8 cellular contexts compared by ENCODE assay signal in genomic region chrX:77785400-77785745, GRCh38. TPM values are rescaled to one million over a fixed set of nuclear protein-coding genes. Genes with fewer than 3 reads are reported as not detected.
DNase-seq lines count a peak whose midpoint lies in the region; ATAC-seq, FAIRE-seq and TF ChIP-seq lines count a peak whose summit lies in the region.

No MANE protein-coding gene starts in this region.

- in situ Hi-C loops in IMR-90 (cut with MboI; ENCODE audit: low sequenced_read_pairs), result no loop called here

- H3K4me3 ChIP-seq in IMR-90 (ENCODE audit: insufficient read depth, low read depth, low read length), result peak overlapping the region; percentile 71
- peak overlapping the region in 11 of 12 donors; percentile 52 to 94 (median 68) for H3K4me3 ChIP-seq in heart left ventricle
- H3K4me3 ChIP-seq in rectal smooth muscle tissue (ENCODE audit: low read length), result peak overlapping the region; percentile 72

- H3K4ac ChIP-seq in IMR-90 (ENCODE audit: low read depth, low read length), result no peak overlapping the region; the same call in 1 of the 2 replicates

- peak overlapping the region; percentile 95 for H3K27ac ChIP-seq in IMR-90 (ENCODE audit: insufficient read depth, low read length)
- H3K27ac ChIP-seq in heart left ventricle, result peak overlapping the region in 11 of 12 donors; percentile 78 to 95 (median 90)
- H3K27ac ChIP-seq in rectal smooth muscle tissue (ENCODE audit: low read depth, low read length), result peak overlapping the region; percentile 82

- BruUV-seq in IMR-90 (replicated peaks; lab: Mats Ljungman, UMichigan), result no TSS peak

- peaks cover 33% of the 10 kb centered on the region for H3K4me1 Mint-ChIP-seq in activated T-helper 1 cell treated with anti-CD3 and anti-CD28 coated beads, Interleukin-12 subunit alpha, Interleukin-12 subunit beta, Interleukin-2, Interleukin-4 antibody, amounts not matched to agents 30 ng/mL and 10 ng/mL and 1 ng/mL, durations not matched to agents 14 hours and 24 hours and 36 hours (ENCODE audit: low read depth)

- H3K9me3 ChIP-seq in IMR-90 (ENCODE audit: control insufficient read depth, insufficient read depth, low read length) (no peaks in the 10 kb centered on the region), heart left ventricle (no peaks in the 10 kb centered on the region)

- H2AK5ac ChIP-seq in IMR-90 (ENCODE audit: low read depth, low read length), result no peak overlapping the region

- H4K5ac ChIP-seq in IMR-90 (ENCODE audit: low read depth, low read length), result no peak overlapping the region

- H3K36me3 Mint-ChIP-seq in activated T-helper 1 cell treated with anti-CD3 and anti-CD28 coated beads, Interleukin-12 subunit alpha, Interleukin-12 subunit beta, Interleukin-2, Interleukin-4 antibody, amounts not matched to agents 30 ng/mL and 10 ng/mL and 1 ng/mL, durations not matched to agents 14 hours and 24 hours and 36 hours (ENCODE audit: low read depth), result peaks cover 3% of the 10 kb centered on the region

- H2BK120ac ChIP-seq in IMR-90 (ENCODE audit: low read depth, low read length), result no peak overlapping the region

- H3K36me3 ChIP-seq in IMR-90 (ENCODE audit: control insufficient read depth, insufficient read depth, low read length) (no peaks in the 10 kb centered on the region), heart left ventricle (no peaks in the 10 kb centered on the region), rectal smooth muscle tissue (ENCODE audit: control insufficient read depth, insufficient read depth, low read length) (no peaks in the 10 kb centered on the region)

- H3K27me3 ChIP-seq in IMR-90 (ENCODE audit: control insufficient read depth, insufficient read depth, low read length) (no peaks in the 10 kb centered on the region), heart left ventricle (no peaks in the 10 kb centered on the region), rectal smooth muscle tissue (ENCODE audit: control insufficient read depth, insufficient read depth, low read length) (no peaks in the 10 kb centered on the region)

- H2AFZ ChIP-seq in IMR-90 (replicated peaks; ENCODE audit: low read length, poor library complexity), result peak overlapping the region; percentile 78

- no peak for FAIRE-seq in D721Med (lab: Jason Lieb, UNC)

- peaks cover 36% of the 10 kb centered on the region for H4K20me1 ChIP-seq in IMR-90 (ENCODE audit: insufficient read depth, low read length)

- DNase-seq in COLO829 (ENCODE audit: low spot score) (peak; percentile 19), IMR-90 (peak; percentile 8), heart left ventricle (peak in 1 of 5 donors; percentile 10), D721Med (ENCODE audit: insufficient read length, low spot score) (no peak)
- DNase-seq in activated T-helper 1 cell treated with anti-CD3 and anti-CD28 coated beads, Interleukin-12 subunit alpha, Interleukin-12 subunit beta, Interleukin-2, Interleukin-4 antibody, amounts not matched to agents 30 ng/mL and 10 ng/mL and 1 ng/mL, durations not matched to agents 14 hours and 24 hours and 36 hours (ENCODE audit: low spot score), result no peak

- H3K27ac Mint-ChIP-seq in activated T-helper 1 cell treated with anti-CD3 and anti-CD28 coated beads, Interleukin-12 subunit alpha, Interleukin-12 subunit beta, Interleukin-2, Interleukin-4 antibody, amounts not matched to agents 30 ng/mL and 10 ng/mL and 1 ng/mL, durations not matched to agents 14 hours and 24 hours and 36 hours, result peak overlapping the region; percentile 70

- no peaks in the 10 kb centered on the region for H3K27me3 Mint-ChIP-seq in activated T-helper 1 cell treated with anti-CD3 and anti-CD28 coated beads, Interleukin-12 subunit alpha, Interleukin-12 subunit beta, Interleukin-2, Interleukin-4 antibody, amounts not matched to agents 30 ng/mL and 10 ng/mL and 1 ng/mL, durations not matched to agents 14 hours and 24 hours and 36 hours (ENCODE audit: insufficient read depth)

- H3K56ac ChIP-seq in IMR-90 (ENCODE audit: extremely low read depth, insufficient read depth, low read length), result no peak overlapping the region

- ATAC-seq in IMR-90 (ENCODE audit: low read depth) (peak; percentile 25), heart left ventricle (peak; percentile 11 to 68 (median 42)), HG03460 (IDR thresholded peaks at IDR 0.05; ENCODE audit: unreplicated experiment) (no peak), HG03095 (IDR thresholded peaks at IDR 0.05; ENCODE audit: unreplicated experiment) (no peak)

- TF ChIP-seq POLR2A in IMR-90 (IDR thresholded peaks at IDR 0.05; ENCODE audit: low read depth, low read length) (no peak), heart left ventricle (IDR thresholded peaks at IDR 0.05) (no peak)

- no peak overlapping the region for H2BK20ac ChIP-seq in IMR-90 (ENCODE audit: low read depth, low read length)

- no peak overlapping the region for H3K18ac ChIP-seq in IMR-90 (ENCODE audit: low read depth, low read length)

- intact Hi-C loops in IMR-90 (cut with micrococcal nuclease), result loop anchor here (10.0 kb wide), 1 partner anchor 109 kb away; the partner anchor contains the start of genes COX7B and MAGT1
- intact Hi-C loops in activated T-helper 1 cell treated with anti-CD3 and anti-CD28 coated beads, Interleukin-12 subunit alpha, Interleukin-12 subunit beta, Interleukin-2, Interleukin-4 antibody, amounts not matched to agents 30 ng/mL and 10 ng/mL and 1 ng/mL, durations not matched to agents 14 hours and 24 hours and 36 hours (cut with micrococcal nuclease), result loop anchor here (1.0 to 10.0 kb wide), 4 partner anchors 114 to 317 kb away; partner anchors contain the start of genes COX7B and PGK1
- intact Hi-C loops in heart left ventricle (cut with DNase I), result loop anchor here in 4 of 10 donors (10.0 kb wide), 2 partner anchors 91 to 109 kb away; partner anchors contain the start of genes COX7B (in 4 of the 4) and MAGT1 (in 4 of the 4)

- H2BK5ac ChIP-seq in IMR-90 (ENCODE audit: low read depth, low read length, poor library complexity, severe bottlenecking), result peak overlapping the region; percentile 42

- H3K9ac ChIP-seq in IMR-90 (ENCODE audit: low read depth, low read length) (peak overlapping the region; percentile 94), rectal smooth muscle tissue (ENCODE audit: low read length) (no peak overlapping the region)

- 0 out of 2 replicates have a peak overlapping the region, but pooled peaks have one; percentile 1 for H3K14ac ChIP-seq in IMR-90 (replicated peaks; ENCODE audit: low read depth, low read length)

- POLR2A ChIA-PET in IMR-90 (lab: Charles Lee; ENCODE audit: unreplicated experiment), result no interaction called here

- H3K9me3 Mint-ChIP-seq in activated T-helper 1 cell treated with anti-CD3 and anti-CD28 coated beads, Interleukin-12 subunit alpha, Interleukin-12 subunit beta, Interleukin-2, Interleukin-4 antibody, amounts not matched to agents 30 ng/mL and 10 ng/mL and 1 ng/mL, durations not matched to agents 14 hours and 24 hours and 36 hours, result no peaks in the 10 kb centered on the region

- no peak for TF ChIP-seq CTCF in IMR-90 (conservative IDR thresholded peaks at IDR 0.05; ENCODE audit: low read depth, low read length)
- no peak for TF ChIP-seq CTCF in heart left ventricle (IDR thresholded peaks at IDR 0.05)
- no peak for TF ChIP-seq CTCF in D721Med (IDR thresholded peaks at IDR 0.05; ENCODE audit: insufficient read depth, missing control alignments)

- H2AK9ac ChIP-seq in IMR-90 (replicated peaks; ENCODE audit: low read depth, low read length, poor library complexity), result no peak overlapping the region

- H3K23ac ChIP-seq in IMR-90 (ENCODE audit: low read depth, low read length), result no peak overlapping the region

- no peaks in the 10 kb centered on the region for H3K9me1 ChIP-seq in IMR-90 (ENCODE audit: insufficient read depth, low read length)

- WGBS in IMR-90 (ENCODE audit: extremely low coverage in 2 of 2, insufficient read length in 1 of 2), 2 experiments, result no CpG with 5 or more reads among the region's 16 CpGs
- 0 to 40% (median 15%) methylated on average over 14 to 16 of the region's 16 CpGs for WGBS in heart left ventricle, 4 donors

- H3K4me2 ChIP-seq in IMR-90 (ENCODE audit: low read depth, low read length), result peak overlapping the region; percentile 51; the same call in 1 of the 2 replicates

- H4K8ac ChIP-seq in IMR-90 (ENCODE audit: low read depth in 2 of 2, low read length in 2 of 2), result peak overlapping the region in 1 of 2 experiments; percentile 91; a peak in 2 of 4 replicates

- no peak for TF ChIP-seq RAD21 in IMR-90 (IDR thresholded peaks at IDR 0.05; ENCODE audit: low read length)

- dilution Hi-C loops in IMR-90 (cut with HindIII; ENCODE audit: low sequenced_read_pairs, unreplicated experiment), result no loop called here

- 0 out of 4 replicates have a peak, but pooled peaks cover 0 to 4% of the 10 kb centered on the region in 2 experiments for H3K79me1 ChIP-seq in IMR-90 (ENCODE audit: low read depth in 1 of 2, low read length in 2 of 2)

- H2BK15ac ChIP-seq in IMR-90 (ENCODE audit: low read depth, low read length), result no peak overlapping the region

- CTCF ChIA-PET in IMR-90 (lab: Yijun Ruan, JAX), result no interaction called here

- H3K4me3 Mint-ChIP-seq in activated T-helper 1 cell treated with anti-CD3 and anti-CD28 coated beads, Interleukin-12 subunit alpha, Interleukin-12 subunit beta, Interleukin-2, Interleukin-4 antibody, amounts not matched to agents 30 ng/mL and 10 ng/mL and 1 ng/mL, durations not matched to agents 14 hours and 24 hours and 36 hours, result peak overlapping the region; percentile 100

- no peak overlapping the region; the same call in 1 of the 2 replicates for H4K91ac ChIP-seq in IMR-90 (ENCODE audit: insufficient read depth, low read depth, low read length)

- H3K4me1 ChIP-seq in IMR-90 (ENCODE audit: control insufficient read depth, insufficient read depth, low read length), result no peaks in the 10 kb centered on the region
- peaks cover 0 to 33% (median 7%) of the 10 kb centered on the region in 12 donors for H3K4me1 ChIP-seq in heart left ventricle
- no peaks in the 10 kb centered on the region for H3K4me1 ChIP-seq in rectal smooth muscle tissue (ENCODE audit: control insufficient read depth, insufficient read depth, low read length)

TF ChIP-seq in IMR-90, 13 proteins besides CTCF, POLR2A, EP300 and RAD21 (continues in another document):
- no peak for TF ChIP-seq BHLHE40 (IDR thresholded peaks at IDR 0.05; ENCODE audit: low read depth, low read length)
- no peak for TF ChIP-seq MAFK (IDR thresholded peaks at IDR 0.05; ENCODE audit: low read depth, low read length)

RNA-seq across cellular contexts. Expression of gene ATRX, which starts 0.6 kb away (rescaled TPM):
- total RNA-seq in IMR-90 (2012; rRNA removed) (73.8 and 96.1 TPM in 2 replicates), heart left ventricle (100 to 1,000 TPM in 1 of 9 donors, 10 to 100 TPM in 8; 52.4 to 102 (median 85.0) TPM)
- polyA plus RNA-seq in IMR-90 (2012; rRNA removed) (20.3 and 20.7 TPM in 2 replicates), heart left ventricle (10 to 100 TPM; 24.6 to 27.8 TPM)
- polyA plus RNA-seq in IMR-90 (2012; cell fraction: cytosol; rRNA removed), result 3.5 and 4.6 TPM in 2 replicates
- polyA plus RNA-seq in IMR-90 (2012; cell fraction: nucleus; rRNA removed; ENCODE audit: low replicate concordance), result 9.4 and 68.7 TPM in 2 replicates
- total RNA-seq in activated T-helper 1 cell treated with anti-CD3 and anti-CD28 coated beads, Interleukin-12 subunit alpha, Interleukin-12 subunit beta, Interleukin-2, Interleukin-4 antibody, amounts not matched to agents 30 ng/mL and 10 ng/mL and 1 ng/mL, durations not matched to agents 14 hours and 24 hours and 36 hours, result 63.9 and 72.7 TPM in 2 replicates

Comparison
In these comparisons a context has a peak if more than half of its experiments do, and no peak if none do; other contexts are left out.
1. DNase-seq: peak in COLO829 (single experiment) and IMR-90 (single experiment); none in activated T-helper 1 cell treated with anti-CD3 and anti-CD28 coated beads, Interleukin-12 subunit alpha, Interleukin-12 subunit beta, Interleukin-2, Interleukin-4 antibody, amounts not matched to agents 30 ng/mL and 10 ng/mL and 1 ng/mL, durations not matched to agents 14 hours and 24 hours and 36 hours (single experiment) and D721Med (single experiment).
2. ATAC-seq: peak in IMR-90 (single experiment) and heart left ventricle (4 of 4); none in HG03460 (single experiment) and HG03095 (single experiment).
3. Peak in every context shown above with its lines, with median percentiles within 50 percentile points of each other: H3K27ac ChIP-seq and H3K4me3 ChIP-seq.